ENCODE assay signal across 8 cellular contexts in genomic region chr17:75876938-75877751, GRCh38. TPM values are rescaled to one million over a fixed set of nuclear protein-coding genes. Genes with fewer than 3 reads are reported as not detected.
DNase-seq lines count a peak whose midpoint lies in the region; ATAC-seq and TF ChIP-seq lines count a peak whose summit lies in the region.

No MANE protein-coding gene starts in this region.

- no peak for TF ChIP-seq RAD21 in HCT116 (IDR thresholded peaks at IDR 0.05; ENCODE audit: low read depth)

- H3K27ac ChIP-seq in HCT116 (ENCODE audit: low read depth, low read length): peak overlapping the region; percentile 99
- no peak overlapping the region for H3K27ac ChIP-seq in ectodermal cell (ENCODE audit: insufficient read depth, low read depth, low read length, poor library complexity, severe bottlenecking)

- CTCF ChIA-PET in BJ (lab: Yijun Ruan, JAX) (interaction anchor here (0.6 to 6.6 kb wide), 18 partner anchors 9 to 520 kb away, joined by 3 to 58 read pairs (median 3); partner anchors contain the start of genes TRIM65 and WBP2), HCT116 (lab: Charles Lee) (interaction anchor here (0.6 to 6.3 kb wide), 14 partner anchors 11 to 276 kb away, joined by 3 to 57 read pairs (median 5); partner anchors contain the start of genes MRPL38, TRIM65 and WBP2)

- H3K4me1 Mint-ChIP-seq in stimulated activated effector memory CD8-positive, alpha-beta T cell treated with anti-CD3 and anti-CD28 coated beads, Interleukin-12 subunit alpha, Interleukin-12 subunit beta, amount 100 ng/mL, for 72 hours: peaks cover 38% of the 10 kb centered on the region

- peak; percentile 77 for DNase-seq in BJ (ENCODE audit: low read depth)
- DNase-seq in HCT116 (ENCODE audit: low read depth, low spot score): peak; percentile 87
- peak; percentile 96 for DNase-seq in T1000 (lab: John Stamatoyannopoulos, UW)
- peak; percentile 90 to 98 for DNase-seq in lower leg skin (ENCODE audit: low spot score in 2 of 2)
- peak in 1 of 2 donors; percentile 76 for DNase-seq in stimulated activated effector memory CD8-positive, alpha-beta T cell treated with anti-CD3 and anti-CD28 coated beads, Interleukin-12 subunit alpha, Interleukin-12 subunit beta, amount 100 ng/mL, for 72 hours (ENCODE audit: low spot score in 2 of 2)

- H4K20me1 ChIP-seq in HCT116 (ENCODE audit: insufficient read depth): no peaks in the 10 kb centered on the region

- TF ChIP-seq POLR2A in HCT116 (IDR thresholded peaks at IDR 0.05; ENCODE audit: borderline replicate concordance, extremely low read depth, insufficient read depth, insufficient read length): peak; percentile 9
- TF ChIP-seq POLR2A in lower leg skin (IDR thresholded peaks at IDR 0.05): no peak

- RAD21 ChIA-PET in HCT116 (lab: Charles Lee; ENCODE audit: low non-redundant PET in 1 of 2, low total read pairs in 2 of 2, uncharacterized antibody in 2 of 2, unreplicated experiment in 2 of 2): interaction anchor here in 1 of 2 experiments (0.6 kb wide), 1 partner anchor 12 kb away, joined by 4 read pairs; no protein-coding TSS in a partner anchor

- H3K4me2 ChIP-seq in HCT116 (ENCODE audit: low read length): peak overlapping the region; percentile 96

- TF ChIP-seq CTCF in BJ (IDR thresholded peaks at IDR 0.05; ENCODE audit: insufficient read depth, low read depth, low read length) (peak; percentile 28), HCT116 (IDR thresholded peaks at IDR 0.05 in 2 of 3, conservative IDR thresholded peaks at IDR 0.05 in 1 of 3; ENCODE audit: borderline replicate concordance in 1 of 3, insufficient read depth in 1 of 3, low read depth in 2 of 3, low read length in 2 of 3) (no peak; a peak in 1 of 6 replicates), lower leg skin (IDR thresholded peaks at IDR 0.05) (no peak)

- BruUV-seq in HCT116 (replicated peaks; lab: Mats Ljungman, UMichigan): TSS peak; percentile 59

- peak overlapping the region; percentile 96 for H3K9ac ChIP-seq in HCT116 (ENCODE audit: low read length)

- H3K9me3 ChIP-seq in HCT116 (ENCODE audit: control insufficient read depth in 1 of 2, insufficient read depth in 1 of 2, low read depth in 1 of 2, low read length in 2 of 2) (no peaks in the 10 kb centered on the region), ectodermal cell (ENCODE audit: control insufficient read depth, low read length) (no peaks in the 10 kb centered on the region)

- peaks cover 50 to 68% of the 10 kb centered on the region in 2 experiments for H3K4me1 ChIP-seq in HCT116 (ENCODE audit: control insufficient read depth in 1 of 2, insufficient read depth in 2 of 2, low read length in 2 of 2)
- H3K4me1 ChIP-seq in ectodermal cell (ENCODE audit: control insufficient read depth, insufficient read depth, low read length): peaks cover 9% of the 10 kb centered on the region

- no peak overlapping the region for H2AFZ ChIP-seq in HCT116 (ENCODE audit: low read depth, low read length, poor library complexity, severe bottlenecking)

- no peaks in the 10 kb centered on the region for H3K9me2 ChIP-seq in HCT116 (ENCODE audit: insufficient read depth)

- H3K36me3 ChIP-seq in BJ (ENCODE audit: control insufficient read depth, insufficient read depth, low read length) (no peaks in the 10 kb centered on the region), HCT116 (ENCODE audit: control insufficient read depth in 1 of 2, insufficient read depth in 2 of 2, low read length in 2 of 2) (peaks cover 0 to 4% of the 10 kb centered on the region in 2 experiments; a peak in 1 of 4 replicates), ectodermal cell (ENCODE audit: control insufficient read depth, insufficient read depth, low read length) (no peaks in the 10 kb centered on the region)

- H3K4me3 ChIP-seq in BJ (ENCODE audit: low read depth, low read length) (peak overlapping the region; percentile 31), HCT116 (replicated peaks in 1 of 2; ENCODE audit: low read depth in 1 of 2, low read length in 2 of 2) (peak overlapping the region; percentile 69 to 81), ectodermal cell (ENCODE audit: insufficient read depth, low read depth, low read length) (peak overlapping the region; percentile 47), lower leg skin (ENCODE audit: low read depth, poor library complexity, severe bottlenecking) (peak overlapping the region; percentile 81)

- peak overlapping the region; percentile 85 for H3K4me3 Mint-ChIP-seq in stimulated activated effector memory CD8-positive, alpha-beta T cell treated with anti-CD3 and anti-CD28 coated beads, Interleukin-12 subunit alpha, Interleukin-12 subunit beta, amount 100 ng/mL, for 72 hours

- 23 to 24% methylated on average over 41 of the region's 41 CpGs for WGBS in ectodermal cell, 2 experiments
- 2% methylated on average over 36 of the region's 41 CpGs for WGBS in lower leg skin, 2 donors

- POLR2A ChIA-PET in BJ (lab: Charles Lee) (interaction anchor here (1.5 kb wide), 1 partner anchor 97 kb away, joined by 5 read pairs; no protein-coding TSS in a partner anchor), HCT116 (lab: Charles Lee) (interaction anchor here (0.7 to 3.4 kb wide), 9 partner anchors 10 to 101 kb away, joined by 3 to 24 read pairs (median 4); partner anchors contain the start of genes MRPL38, TRIM65 and WBP2)

- H3K36me3 Mint-ChIP-seq in stimulated activated effector memory CD8-positive, alpha-beta T cell treated with anti-CD3 and anti-CD28 coated beads, Interleukin-12 subunit alpha, Interleukin-12 subunit beta, amount 100 ng/mL, for 72 hours: peaks cover 11% of the 10 kb centered on the region

- intact Hi-C loops in HCT116 (cut with micrococcal nuclease): loop anchor here (1.0 to 5.0 kb wide), 2 partner anchors 22 to 100 kb away; partner anchors contain the start of gene WBP2
- intact Hi-C loops in lower leg skin (cut with DNase I; ENCODE audit: low total_unique reads): no loop called here

- peak overlapping the region; percentile 91 for H3K27ac Mint-ChIP-seq in stimulated activated effector memory CD8-positive, alpha-beta T cell treated with anti-CD3 and anti-CD28 coated beads, Interleukin-12 subunit alpha, Interleukin-12 subunit beta, amount 100 ng/mL, for 72 hours

- peak; percentile 30 for ATAC-seq in HCT116
- peak; percentile 53 for ATAC-seq in stimulated activated effector memory CD8-positive, alpha-beta T cell treated with anti-CD3 and anti-CD28 coated beads, Interleukin-12 subunit alpha, Interleukin-12 subunit beta, amount 100 ng/mL, for 72 hours
- no peak for ATAC-seq in HG03571 (IDR thresholded peaks at IDR 0.05; ENCODE audit: unreplicated experiment)
- ATAC-seq in GM21447 (IDR thresholded peaks at IDR 0.05; ENCODE audit: unreplicated experiment): no peak

- peaks cover 2% of the 10 kb centered on the region; the same call in 1 of the 2 replicates for H3K27me3 ChIP-seq in BJ (ENCODE audit: control insufficient read depth, insufficient read depth, low read length)
- H3K27me3 ChIP-seq in HCT116 (ENCODE audit: insufficient read depth, low read length): no peaks in the 10 kb centered on the region
- peaks cover 49% of the 10 kb centered on the region for H3K27me3 ChIP-seq in ectodermal cell (ENCODE audit: control insufficient read depth, insufficient read depth, low read length, poor library complexity, severe bottlenecking)

- H3K79me2 ChIP-seq in HCT116 (ENCODE audit: insufficient read depth, low read length): peaks cover 27% of the 10 kb centered on the region

- H3K9me3 Mint-ChIP-seq in stimulated activated effector memory CD8-positive, alpha-beta T cell treated with anti-CD3 and anti-CD28 coated beads, Interleukin-12 subunit alpha, Interleukin-12 subunit beta, amount 100 ng/mL, for 72 hours: no peaks in the 10 kb centered on the region

TF ChIP-seq in HCT116, 20 proteins besides CTCF, POLR2A, EP300 and RAD21 (continues in another document):
- peak; percentile 56 for TF ChIP-seq TCF7L2 (IDR thresholded peaks at IDR 0.05; ENCODE audit: borderline replicate concordance, extremely low read depth, insufficient read depth, insufficient read length)

RNA-seq across cellular contexts. Expression of gene TRIM47, which starts 1.2 kb away (rescaled TPM):
- 2.4 and 3.2 TPM in 2 replicates for polyA plus RNA-seq in BJ (2011; rRNA removed)
- 2.4 and 3.7 TPM in 2 replicates for polyA minus RNA-seq in BJ (2011; rRNA and poly(A)+ RNA removed)
- total RNA-seq in HCT116 (2021; ENCODE audit: unreplicated experiment) (86.7 TPM), lower leg skin (10 to 100 TPM; 33.2 to 62.5 (median 41.5) TPM)
- 49.9 and 67.2 TPM in 2 replicates for polyA plus RNA-seq in HCT116 (2012)
- 2.7 TPM for polyA plus RNA-seq in ectodermal cell (2013, experiment 1 of 4)
- polyA plus RNA-seq in ectodermal cell (2013, experiment 2 of 4): 2.0 TPM
- 3.0 TPM for polyA plus RNA-seq in ectodermal cell (2013, experiment 3 of 4)
- polyA plus RNA-seq in ectodermal cell (2013, experiment 4 of 4): 1.3 TPM

RNA-seq across cellular contexts. Expression of gene TRIM65, which starts 19.6 kb away (rescaled TPM):
- polyA plus RNA-seq in BJ (2011; rRNA removed): 5.5 and 8.6 TPM in 2 replicates
- 6.7 and 8.5 TPM in 2 replicates for polyA minus RNA-seq in BJ (2011; rRNA and poly(A)+ RNA removed)
- 53.0 TPM for total RNA-seq in HCT116 (2021; ENCODE audit: unreplicated experiment)
- 26.3 and 29.9 TPM in 2 replicates for polyA plus RNA-seq in HCT116 (2012)
- polyA plus RNA-seq in ectodermal cell (2013, experiment 1 of 4): 38.2 TPM
- polyA plus RNA-seq in ectodermal cell (2013, experiment 2 of 4): 31.7 TPM
- 26.9 TPM for polyA plus RNA-seq in ectodermal cell (2013, experiment 3 of 4)
- polyA plus RNA-seq in ectodermal cell (2013, experiment 4 of 4): 28.7 TPM
- total RNA-seq in lower leg skin: 10 to 100 TPM; 23.1 to 36.3 (median 32.2) TPM

RNA-seq across cellular contexts. Expression of gene WBP2, which starts 22.0 kb away (rescaled TPM):
- polyA plus RNA-seq in BJ (2011; rRNA removed): 28.5 and 37.0 TPM in 2 replicates
- polyA minus RNA-seq in BJ (2011; rRNA and poly(A)+ RNA removed): 19.3 and 23.5 TPM in 2 replicates
- total RNA-seq in HCT116 (2021; ENCODE audit: unreplicated experiment): 132 TPM
- 184 and 186 TPM in 2 replicates for polyA plus RNA-seq in HCT116 (2012)
- 72.8 TPM for polyA plus RNA-seq in ectodermal cell (2013, experiment 1 of 4)
- 72.1 TPM for polyA plus RNA-seq in ectodermal cell (2013, experiment 2 of 4)
- 60.2 TPM for polyA plus RNA-seq in ectodermal cell (2013, experiment 3 of 4)
- polyA plus RNA-seq in ectodermal cell (2013, experiment 4 of 4): 73.5 TPM
- total RNA-seq in lower leg skin: 100 to 1,000 TPM in 2 of 4 donors, 10 to 100 TPM in 2; 74.2 to 149 (median 93.8) TPM

RNA-seq across cellular contexts. Expression of gene MRPL38, which starts 27.5 kb away (rescaled TPM):
- polyA plus RNA-seq in BJ (2011; rRNA removed): 22.7 and 60.9 TPM in 2 replicates
- polyA minus RNA-seq in BJ (2011; rRNA and poly(A)+ RNA removed): 39.1 and 47.6 TPM in 2 replicates
- total RNA-seq in HCT116 (2021; ENCODE audit: unreplicated experiment) (219 TPM), lower leg skin (10 to 100 TPM; 36.5 to 64.7 (median 49.0) TPM)
- 114 and 130 TPM in 2 replicates for polyA plus RNA-seq in HCT116 (2012)
- polyA plus RNA-seq in ectodermal cell (2013, experiment 1 of 4): 54.4 TPM
- 59.5 TPM for polyA plus RNA-seq in ectodermal cell (2013, experiment 2 of 4)
- 49.8 TPM for polyA plus RNA-seq in ectodermal cell (2013, experiment 3 of 4)
- polyA plus RNA-seq in ectodermal cell (2013, experiment 4 of 4): 58.2 TPM

RNA-seq across cellular contexts. Expression of gene UNC13D, which starts 32.9 kb away (rescaled TPM):
- 0.28 and 0.40 TPM in 2 replicates for polyA plus RNA-seq in BJ (2011; rRNA removed)
- polyA minus RNA-seq in BJ (2011; rRNA and poly(A)+ RNA removed): 0.51 and 0.62 TPM in 2 replicates
- 20.2 TPM for total RNA-seq in HCT116 (2021; ENCODE audit: unreplicated experiment)
- polyA plus RNA-seq in HCT116 (2012): 20.3 and 22.7 TPM in 2 replicates
- polyA plus RNA-seq in ectodermal cell (2013, experiment 1 of 4): 2.2 TPM
- polyA plus RNA-seq in ectodermal cell (2013, experiment 2 of 4): 1.9 TPM
- 2.5 TPM for polyA plus RNA-seq in ectodermal cell (2013, experiment 3 of 4)
- 1.4 TPM for polyA plus RNA-seq in ectodermal cell (2013, experiment 4 of 4)
- 1 to 10 TPM; 5.0 to 9.1 (median 7.6) TPM for total RNA-seq in lower leg skin

Comparison
In these comparisons a context has a peak if more than half of its experiments do, and no peak if none do; other contexts are left out.
1. H3K4me3 ChIP-seq: peak in every context shown above with its lines; median percentile 81 in lower leg skin; 75 in HCT116; 47 in ectodermal cell; 31 in BJ.
2. ATAC-seq: peak in HCT116 (single experiment) and stimulated activated effector memory CD8-positive, alpha-beta T cell treated with anti-CD3 and anti-CD28 coated beads, Interleukin-12 subunit alpha, Interleukin-12 subunit beta, amount 100 ng/mL, for 72 hours (single experiment); none in HG03571 (single experiment) and GM21447 (single experiment).